ENCODE assay signal across 8 cellular contexts in the genomic region with DNA sequence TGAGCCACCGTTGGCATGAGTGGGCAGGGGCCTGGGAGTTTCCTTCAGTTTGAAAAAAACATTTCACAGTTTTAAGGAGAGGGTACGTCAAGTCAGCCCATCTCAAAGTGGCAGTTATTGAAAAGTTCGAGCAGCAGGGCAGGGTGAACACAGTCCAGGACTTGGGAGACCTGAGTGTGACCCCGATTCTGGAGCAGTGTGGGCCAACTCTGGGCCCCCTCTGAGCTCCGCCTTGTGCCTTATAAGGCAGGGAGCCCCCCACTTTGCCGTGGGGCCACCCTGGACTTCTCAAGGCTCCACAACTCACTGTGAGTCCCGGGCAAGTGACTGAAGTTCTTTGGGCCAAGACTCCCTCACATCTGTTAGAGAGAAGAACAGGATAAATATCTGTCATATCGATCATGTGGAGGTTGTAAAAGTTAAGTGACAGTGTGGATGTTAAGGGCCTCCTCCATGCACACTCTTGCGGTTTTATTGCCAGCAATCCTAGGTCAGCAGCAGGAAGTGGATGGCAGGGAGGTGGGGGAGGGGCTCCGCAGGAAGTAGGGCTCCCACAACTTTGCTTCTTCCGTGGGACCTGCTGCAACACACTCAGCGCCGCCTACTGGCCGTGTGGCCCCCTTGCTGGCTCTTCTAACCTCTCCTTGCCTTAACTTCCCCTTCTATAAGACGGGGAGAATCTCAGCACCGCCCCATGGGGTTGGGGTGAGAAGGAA. TPM values are rescaled to one million over a fixed set of nuclear protein-coding genes. Genes with fewer than 3 reads are reported as not detected.
DNase-seq lines count a peak whose midpoint lies in the region; ATAC-seq, FAIRE-seq and TF ChIP-seq lines count a peak whose summit lies in the region.

No MANE protein-coding gene starts in this region.

- H3K27me3 ChIP-seq in HepG2 (ENCODE audit: control insufficient read depth in 1 of 2, insufficient read depth in 2 of 2, low read length in 2 of 2) = 0 out of 5 replicates have a peak, but pooled peaks cover 0 to 9% of the 10 kb centered on the region in 2 experiments

- peaks cover 25% of the 10 kb centered on the region for H3K4me1 ChIP-seq in HepG2 (ENCODE audit: insufficient read depth, low read length)

- no peak overlapping the region for H3K4me3 ChIP-seq in astrocyte of the spinal cord (ENCODE audit: low read depth, low read length)
- H3K4me3 ChIP-seq in HepG2 (replicated peaks in 1 of 3; ENCODE audit: insufficient read depth in 1 of 3, low read depth in 2 of 3, low read length in 3 of 3) = no peak overlapping the region

- no peak for TF ChIP-seq POLR2A in HepG2 (IDR thresholded peaks at IDR 0.05; ENCODE audit: insufficient read depth in 1 of 2, low read depth in 2 of 2, low read length in 2 of 2)

- CTCF ChIA-PET in HepG2 (lab: Yijun Ruan, JAX; ENCODE audit: low intra/inter-chr PET ratio, low total read pairs) = interaction anchor here (1.1 kb wide), 1 partner anchor 745 kb away, joined by 4 read pairs; no protein-coding TSS in a partner anchor

- POLR2A ChIA-PET in HepG2 (lab: Yijun Ruan, JAX) = no interaction called here

- H3K36me3 ChIP-seq in HepG2 (replicated peaks in 1 of 2; ENCODE audit: control insufficient read depth in 1 of 2, insufficient read depth in 2 of 2, low read length in 2 of 2) = no peaks in the 10 kb centered on the region

- no peaks in the 10 kb centered on the region for H3K9me3 ChIP-seq in HepG2 (ENCODE audit: low read length)

- intact Hi-C loops in HepG2 (cut with micrococcal nuclease; ENCODE audit: unreplicated experiment) = no loop called here

- H3K4me2 ChIP-seq in HepG2 (ENCODE audit: low read depth, low read length) = no peak overlapping the region

- no TSS peak for BruUV-seq in HepG2 (replicated peaks; lab: Mats Ljungman, UMichigan)

- H4K20me1 ChIP-seq in HepG2 (ENCODE audit: insufficient read depth, low read length) = no peaks in the 10 kb centered on the region

- TF ChIP-seq CTCF in astrocyte of the spinal cord (IDR thresholded peaks at IDR 0.05; ENCODE audit: low read depth, low read length) = peak; percentile 22
- peak; percentile 54 for TF ChIP-seq CTCF in HepG2 (CRISPR knock-in tag; IDR thresholded peaks at IDR 0.05)

- H3K79me2 ChIP-seq in HepG2 (ENCODE audit: insufficient read depth, low read length) = no peaks in the 10 kb centered on the region

- H2AFZ ChIP-seq in HepG2 (ENCODE audit: low read length) = no peak overlapping the region

- in situ Hi-C loops in astrocyte of the spinal cord (cut with HindIII; ENCODE audit: low sequenced_read_pairs) (no loop called here), HepG2 (cut with HindIII; ENCODE audit: extremely low pct_ligation_motif_present, low pct_unique_long_range_greater_than_20kb) (no loop called here)

- DNase-seq in COLO668 (lab: John Stamatoyannopoulos, UW; ENCODE audit: unreplicated experiment) = peak; percentile 28
- DNase-seq in T-helper 9 cell = peak; percentile 55
- DNase-seq in astrocyte of the spinal cord (ENCODE audit: low read depth, low spot score) = no peak
- no peak for DNase-seq in HepG2 (ENCODE audit: low spot score)
- peak; percentile 62 to 65 for DNase-seq in stimulated activated CD8-positive, alpha-beta memory T cell treated with anti-CD3 and anti-CD28 coated beads, Interleukin-15, amount 100 ng/mL, for 48 hours (ENCODE audit: low read depth in 2 of 2)
- DNase-seq in inferior parietal cortex (ENCODE audit: extremely low spot score) = no peak

- no peak for TF ChIP-seq EP300 in Ishikawa (IDR thresholded peaks at IDR 0.05; ENCODE audit: borderline replicate concordance)
- no peak for TF ChIP-seq EP300 in HepG2 (IDR thresholded peaks at IDR 0.05; ENCODE audit: low read depth in 2 of 2, low read length in 2 of 2)
- no peak for TF ChIP-seq EP300 in HepG2 (CRISPR knock-in tag; IDR thresholded peaks at IDR 0.05; ENCODE audit: borderline replicate concordance)

- no peak overlapping the region for H3K9ac ChIP-seq in HepG2 (ENCODE audit: insufficient read depth, low read depth, low read length)

- no peak; the same call in 2 of the 3 replicates for ATAC-seq in HepG2
- no peak for ATAC-seq in HG03097 (IDR thresholded peaks at IDR 0.05; ENCODE audit: low FRiP score, unreplicated experiment)

- no peak for FAIRE-seq in HepG2 (lab: Jason Lieb, UNC)

- TF ChIP-seq RAD21 in Ishikawa (IDR thresholded peaks at IDR 0.05; ENCODE audit: low read depth) (peak; percentile 4; the same call in 1 of the 2 replicates), HepG2 (CRISPR knock-in tag; IDR thresholded peaks at IDR 0.05) (no peak)

- H3K27ac ChIP-seq in HepG2 (ENCODE audit: extremely low read length, insufficient read depth, low read length) = no peak overlapping the region

- 40% methylated on average over 11 of the region's 16 CpGs for whole genome bisulfite sequencing in HepG2 (ENCODE audit: low lambda C conversion rate)

TF ChIP-seq in Ishikawa, 13 proteins besides CTCF, POLR2A, EP300 and RAD21:
- TF ChIP-seq YY1 (IDR thresholded peaks at IDR 0.05; ENCODE audit: low read depth) (no peak), TCF12 (IDR thresholded peaks at IDR 0.05; ENCODE audit: low read depth) (no peak), FOXM1 (IDR thresholded peaks at IDR 0.05; ENCODE audit: borderline replicate concordance, low read depth) (no peak)

TF ChIP-seq in HepG2, 621 proteins besides CTCF, POLR2A, EP300 and RAD21 (continues in another document):
- TF ChIP-seq, protein P1, sequence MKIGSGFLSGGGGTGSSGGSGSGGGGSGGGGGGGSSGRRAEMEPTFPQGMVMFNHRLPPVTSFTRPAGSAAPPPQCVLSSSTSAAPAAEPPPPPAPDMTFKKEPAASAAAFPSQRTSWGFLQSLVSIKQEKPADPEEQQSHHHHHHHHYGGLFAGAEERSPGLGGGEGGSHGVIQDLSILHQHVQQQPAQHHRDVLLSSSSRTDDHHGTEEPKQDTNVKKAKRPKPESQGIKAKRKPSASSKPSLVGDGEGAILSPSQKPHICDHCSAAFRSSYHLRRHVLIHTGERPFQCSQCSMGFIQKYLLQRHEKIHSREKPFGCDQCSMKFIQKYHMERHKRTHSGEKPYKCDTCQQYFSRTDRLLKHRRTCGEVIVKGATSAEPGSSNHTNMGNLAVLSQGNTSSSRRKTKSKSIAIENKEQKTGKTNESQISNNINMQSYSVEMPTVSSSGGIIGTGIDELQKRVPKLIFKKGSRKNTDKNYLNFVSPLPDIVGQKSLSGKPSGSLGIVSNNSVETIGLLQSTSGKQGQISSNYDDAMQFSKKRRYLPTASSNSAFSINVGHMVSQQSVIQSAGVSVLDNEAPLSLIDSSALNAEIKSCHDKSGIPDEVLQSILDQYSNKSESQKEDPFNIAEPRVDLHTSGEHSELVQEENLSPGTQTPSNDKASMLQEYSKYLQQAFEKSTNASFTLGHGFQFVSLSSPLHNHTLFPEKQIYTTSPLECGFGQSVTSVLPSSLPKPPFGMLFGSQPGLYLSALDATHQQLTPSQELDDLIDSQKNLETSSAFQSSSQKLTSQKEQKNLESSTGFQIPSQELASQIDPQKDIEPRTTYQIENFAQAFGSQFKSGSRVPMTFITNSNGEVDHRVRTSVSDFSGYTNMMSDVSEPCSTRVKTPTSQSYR (CRISPR knock-in tag; IDR thresholded peaks at IDR 0.05; ENCODE audit: borderline replicate concordance) = peak; percentile 83
- TF ChIP-seq ZBTB42 (CRISPR knock-in tag; IDR thresholded peaks at IDR 0.05) (no peak), FOXK1 (CRISPR knock-in tag; IDR thresholded peaks at IDR 0.05; ENCODE audit: borderline replicate concordance, low read depth) (no peak), ZFP1 (CRISPR knock-in tag; IDR thresholded peaks at IDR 0.05) (no peak), ZNF616 (CRISPR knock-in tag; IDR thresholded peaks at IDR 0.05; ENCODE audit: low read depth) (no peak)
- TF ChIP-seq, protein P2, sequence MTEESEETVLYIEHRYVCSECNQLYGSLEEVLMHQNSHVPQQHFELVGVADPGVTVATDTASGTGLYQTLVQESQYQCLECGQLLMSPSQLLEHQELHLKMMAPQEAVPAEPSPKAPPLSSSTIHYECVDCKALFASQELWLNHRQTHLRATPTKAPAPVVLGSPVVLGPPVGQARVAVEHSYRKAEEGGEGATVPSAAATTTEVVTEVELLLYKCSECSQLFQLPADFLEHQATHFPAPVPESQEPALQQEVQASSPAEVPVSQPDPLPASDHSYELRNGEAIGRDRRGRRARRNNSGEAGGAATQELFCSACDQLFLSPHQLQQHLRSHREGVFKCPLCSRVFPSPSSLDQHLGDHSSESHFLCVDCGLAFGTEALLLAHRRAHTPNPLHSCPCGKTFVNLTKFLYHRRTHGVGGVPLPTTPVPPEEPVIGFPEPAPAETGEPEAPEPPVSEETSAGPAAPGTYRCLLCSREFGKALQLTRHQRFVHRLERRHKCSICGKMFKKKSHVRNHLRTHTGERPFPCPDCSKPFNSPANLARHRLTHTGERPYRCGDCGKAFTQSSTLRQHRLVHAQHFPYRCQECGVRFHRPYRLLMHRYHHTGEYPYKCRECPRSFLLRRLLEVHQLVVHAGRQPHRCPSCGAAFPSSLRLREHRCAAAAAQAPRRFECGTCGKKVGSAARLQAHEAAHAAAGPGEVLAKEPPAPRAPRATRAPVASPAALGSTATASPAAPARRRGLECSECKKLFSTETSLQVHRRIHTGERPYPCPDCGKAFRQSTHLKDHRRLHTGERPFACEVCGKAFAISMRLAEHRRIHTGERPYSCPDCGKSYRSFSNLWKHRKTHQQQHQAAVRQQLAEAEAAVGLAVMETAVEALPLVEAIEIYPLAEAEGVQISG (CRISPR knock-in tag; IDR thresholded peaks at IDR 0.05) = peak; percentile 62

RNA-seq across cellular contexts. Expression of gene HRH2, which starts 38.4 kb away (rescaled TPM):
- not detected in 2 replicates for total RNA-seq in HepG2 (2016; rRNA removed; fragmentation: Illumina TruSeq; extraction: Trizol)
- not detected in 2 replicates for total RNA-seq in HepG2 (2016; cell fraction: cytosol; rRNA removed; fragmentation: Illumina TruSeq; extraction: Trizol; ENCODE audit: low read depth)
- not detected in 2 replicates for total RNA-seq in HepG2 (2016; cell fraction: insoluble cytoplasmic fraction; rRNA removed; fragmentation: Illumina TruSeq; extraction: Trizol)
- not detected in 2 replicates for total RNA-seq in HepG2 (2016; cell fraction: membrane; rRNA removed; fragmentation: Illumina TruSeq; extraction: Trizol)
- not detected in 2 replicates for total RNA-seq in HepG2 (2016; cell fraction: nucleus; rRNA removed; fragmentation: Illumina TruSeq; extraction: Trizol)
- polyA plus RNA-seq in HepG2 (2011; rRNA removed) = not detected in 2 replicates
- not detected in 2 replicates for polyA plus RNA-seq in HepG2 (2011; cell fraction: cytosol; rRNA removed)
- polyA plus RNA-seq in HepG2 (2011; cell fraction: nucleus; rRNA removed) = not detected in 2 replicates
- not detected in 2 replicates for polyA plus RNA-seq in HepG2 (2012)
- polyA plus RNA-seq in HepG2 (2016; cell fraction: cytosol; fragmentation: Illumina TruSeq; extraction: Trizol; ENCODE audit: low read depth) = not detected in 2 replicates
- not detected in 2 replicates for polyA plus RNA-seq in HepG2 (2016; cell fraction: insoluble cytoplasmic fraction; fragmentation: Illumina TruSeq; extraction: Trizol; ENCODE audit: low read depth)
- not detected in 2 replicates for polyA plus RNA-seq in HepG2 (2016; cell fraction: membrane; fragmentation: Illumina TruSeq; extraction: Trizol; ENCODE audit: low read depth)
- not detected in 2 replicates for polyA plus RNA-seq in HepG2 (2016; cell fraction: nucleus; fragmentation: Illumina TruSeq; extraction: Trizol; ENCODE audit: insufficient read depth, low read depth)
- 0.04 TPM in 1 of 2 replicates, not detected in the other for polyA minus RNA-seq in HepG2 (2011; rRNA and poly(A)+ RNA removed; ENCODE audit: low replicate concordance)
- not detected in 2 replicates for polyA minus RNA-seq in HepG2 (2011; cell fraction: cytosol; rRNA and poly(A)+ RNA removed)
- not detected in 2 replicates for polyA minus RNA-seq in HepG2 (2011; cell fraction: nucleus; rRNA and poly(A)+ RNA removed)

Comparison
In these comparisons a context has a peak if more than half of its experiments do, and no peak if none do; other contexts are left out.
1. DNase-seq: peak in COLO668 (single experiment), T-helper 9 cell (single experiment) and stimulated activated CD8-positive, alpha-beta memory T cell treated with anti-CD3 and anti-CD28 coated beads, Interleukin-15, amount 100 ng/mL, for 48 hours (2 of 2); none in astrocyte of the spinal cord (single experiment), HepG2 (single experiment) and inferior parietal cortex (single experiment).